Comparison of ENCODE assay signal across 8 cellular contexts in genomic region chr1:200669314-200670214, GRCh38. TPM values are rescaled to one million over a fixed set of nuclear protein-coding genes. Genes with fewer than 3 reads are reported as not detected.
DNase-seq lines count a peak whose midpoint lies in the region; ATAC-seq lines count a peak whose summit lies in the region.

DDX59 (minus strand) TSS chr1:200669907; CDS start chr1:200666740, 3,167 bp downstream.

- H3K4me1 ChIP-seq in NT2/D1 (ENCODE audit: insufficient read depth, insufficient read length): no peaks in the 10 kb centered on the region
- peaks cover 8% of the 10 kb centered on the region for H3K4me1 ChIP-seq in endocrine pancreas (ENCODE audit: control insufficient read depth, insufficient read depth, low read length)

- H3K9ac ChIP-seq in NT2/D1 (ENCODE audit: insufficient read length, low read depth): peak within 1 kb of the TSS; percentile 91
- peak within 1 kb of the TSS; percentile 97 for H3K9ac ChIP-seq in endocrine pancreas (ENCODE audit: control insufficient read depth, insufficient read depth, low read length)

- DNase-seq in COR-L47 (lab: John Stamatoyannopoulos, UW): peak; percentile 93
- peak; percentile 19 to 94 (median 87) for DNase-seq in HUDEP-2 (lab: John Stamatoyannopoulos, UW; ENCODE audit: unreplicated experiment in 76 of 76)
- peak; percentile 99 for DNase-seq in NT2/D1 (ENCODE audit: low read depth, low spot score)
- DNase-seq in activated CD8-positive, alpha-beta memory T cell treated with anti-CD3 and anti-CD28 coated beads, Interleukin-2, amount 10 ng/mL, durations not matched to agents 7 days and 5 days: peak; percentile 91
- DNase-seq in mesenteric fat pad (ENCODE audit: low spot score): peak; percentile 98
- peak; percentile 75 for DNase-seq in stimulated activated CD8-positive, alpha-beta memory T cell treated with anti-CD3 and anti-CD28 coated beads, Interleukin-15, amount 100 ng/mL, for 24 hours (ENCODE audit: low read depth)

- no peaks in the 10 kb centered on the region for H3K27me3 Mint-ChIP-seq in activated CD8-positive, alpha-beta memory T cell treated with anti-CD3 and anti-CD28 coated beads, Interleukin-2, amount 10 ng/mL, durations not matched to agents 7 days and 5 days

- H3K9me3 ChIP-seq in NT2/D1 (ENCODE audit: insufficient read depth, low read length) (no peaks in the 10 kb centered on the region), endocrine pancreas (ENCODE audit: control insufficient read depth, low read length) (no peaks in the 10 kb centered on the region)

- peaks cover 44% of the 10 kb centered on the region for H3K4me1 Mint-ChIP-seq in activated CD8-positive, alpha-beta memory T cell treated with anti-CD3 and anti-CD28 coated beads, Interleukin-2, amount 10 ng/mL, durations not matched to agents 7 days and 5 days

- no peaks in the 10 kb centered on the region for H3K9me3 Mint-ChIP-seq in activated CD8-positive, alpha-beta memory T cell treated with anti-CD3 and anti-CD28 coated beads, Interleukin-2, amount 10 ng/mL, durations not matched to agents 7 days and 5 days (ENCODE audit: low read depth)

- CTCF ChIA-PET in activated CD8-positive, alpha-beta memory T cell treated with anti-CD3 and anti-CD28 coated beads, Interleukin-2, amount 10 ng/mL, durations not matched to agents 7 days and 5 days (lab: Charles Lee): interaction anchor here (0.8 to 4.5 kb wide), 13 partner anchors 14 to 346 kb away, joined by 3 to 52 read pairs (median 4); partner anchors contain the start of gene KIF14

- no peaks in the 10 kb centered on the region for H3K27me3 ChIP-seq in NT2/D1 (ENCODE audit: insufficient read depth, insufficient read length)
- no peaks in the 10 kb centered on the region for H3K27me3 ChIP-seq in endocrine pancreas (ENCODE audit: control insufficient read depth, insufficient read depth, low read length)

- ATAC-seq in GM21381 (IDR thresholded peaks at IDR 0.05; ENCODE audit: unreplicated experiment): peak; percentile 85
- ATAC-seq in activated CD8-positive, alpha-beta memory T cell treated with anti-CD3 and anti-CD28 coated beads, Interleukin-2, amount 10 ng/mL, durations not matched to agents 7 days and 5 days: peak; percentile 87

- peak within 1 kb of the TSS; percentile 94 for H3K27ac Mint-ChIP-seq in activated CD8-positive, alpha-beta memory T cell treated with anti-CD3 and anti-CD28 coated beads, Interleukin-2, amount 10 ng/mL, durations not matched to agents 7 days and 5 days

- H3K36me3 ChIP-seq in NT2/D1 (ENCODE audit: insufficient read depth, insufficient read length, low read length) (peaks cover 17% of the 10 kb centered on the region), endocrine pancreas (ENCODE audit: control insufficient read depth, insufficient read depth, low read length) (no peaks in the 10 kb centered on the region)

- H3K4me3 ChIP-seq in NT2/D1 (ENCODE audit: insufficient read length, low read depth) (peak within 1 kb of the TSS; percentile 84), endocrine pancreas (ENCODE audit: control insufficient read depth, insufficient read depth, low read length) (peak within 1 kb of the TSS; percentile 83)

- H3K4me3 Mint-ChIP-seq in activated CD8-positive, alpha-beta memory T cell treated with anti-CD3 and anti-CD28 coated beads, Interleukin-2, amount 10 ng/mL, durations not matched to agents 7 days and 5 days: peak within 1 kb of the TSS; percentile 98

- H3K36me3 Mint-ChIP-seq in activated CD8-positive, alpha-beta memory T cell treated with anti-CD3 and anti-CD28 coated beads, Interleukin-2, amount 10 ng/mL, durations not matched to agents 7 days and 5 days: peaks cover 22% of the 10 kb centered on the region

RNA-seq across cellular contexts. Expression of gene DDX59, which starts in this region (rescaled TPM):
- 10 to 100 TPM; 33.6 to 35.9 TPM for total RNA-seq in activated CD8-positive, alpha-beta memory T cell treated with anti-CD3 and anti-CD28 coated beads, Interleukin-2, amount 10 ng/mL, durations not matched to agents 7 days and 5 days
- 17.1 TPM for total RNA-seq in mesenteric fat pad

Comparison
In these comparisons a context has a peak if more than half of its experiments do, and no peak if none do; other contexts are left out.
1. Peak in every context shown above with its lines: DNase-seq, ATAC-seq and H3K4me3 ChIP-seq.